ENCODE assay signal across 1 cellular context in genomic region chr1:50978852-50979781, GRCh38.
A peak's percentile ranks its signal among the peaks of the same experiment; 100 is the strongest.
TF ChIP-seq lines count a peak whose summit lies in the region.

No MANE protein-coding gene starts in this region.

TF ChIP-seq in K562, 482 proteins besides CTCF, POLR2A, EP300 and RAD21 (continued from another document and continues in another):
- TF ChIP-seq, protein P1, sequence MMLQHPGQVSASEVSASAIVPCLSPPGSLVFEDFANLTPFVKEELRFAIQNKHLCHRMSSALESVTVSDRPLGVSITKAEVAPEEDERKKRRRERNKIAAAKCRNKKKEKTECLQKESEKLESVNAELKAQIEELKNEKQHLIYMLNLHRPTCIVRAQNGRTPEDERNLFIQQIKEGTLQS (IDR thresholded peaks at IDR 0.05) = peak; percentile 18; the same call in 1 of the 2 replicates
- TF ChIP-seq, protein P1 (CRISPR knock-in tag; conservative IDR thresholded peaks at IDR 0.05) = no peak; the same call in 1 of the 2 replicates
- TF ChIP-seq ELF4 (CRISPR knock-in tag; IDR thresholded peaks at IDR 0.05) = peak; percentile 84
- TF ChIP-seq PCBP1 (IDR thresholded peaks at IDR 0.05; ENCODE audit: low read depth, low read length, poor library complexity, severe bottlenecking) = no peak
- TF ChIP-seq ETS2 (tag; IDR thresholded peaks at IDR 0.05; ENCODE audit: borderline replicate concordance, poor library complexity, severe bottlenecking) = no peak
- no peak for TF ChIP-seq ZNF347 (CRISPR knock-in tag; IDR thresholded peaks at IDR 0.05; ENCODE audit: low read depth)
- no peak for TF ChIP-seq SIRT6 (IDR thresholded peaks at IDR 0.05; ENCODE audit: low read depth, low read length)
- TF ChIP-seq ZBTB40 (IDR thresholded peaks at IDR 0.05) = peak; percentile 44; the same call in 1 of the 2 replicates
- no peak for TF ChIP-seq ZBTB40 (CRISPR knock-in tag; IDR thresholded peaks at IDR 0.05)
- TF ChIP-seq ZFP30 (CRISPR knock-in tag; IDR thresholded peaks at IDR 0.05; ENCODE audit: borderline replicate concordance) = no peak
- TF ChIP-seq ZNF551 (CRISPR knock-in tag; IDR thresholded peaks at IDR 0.05) = no peak
- TF ChIP-seq, protein P2, sequence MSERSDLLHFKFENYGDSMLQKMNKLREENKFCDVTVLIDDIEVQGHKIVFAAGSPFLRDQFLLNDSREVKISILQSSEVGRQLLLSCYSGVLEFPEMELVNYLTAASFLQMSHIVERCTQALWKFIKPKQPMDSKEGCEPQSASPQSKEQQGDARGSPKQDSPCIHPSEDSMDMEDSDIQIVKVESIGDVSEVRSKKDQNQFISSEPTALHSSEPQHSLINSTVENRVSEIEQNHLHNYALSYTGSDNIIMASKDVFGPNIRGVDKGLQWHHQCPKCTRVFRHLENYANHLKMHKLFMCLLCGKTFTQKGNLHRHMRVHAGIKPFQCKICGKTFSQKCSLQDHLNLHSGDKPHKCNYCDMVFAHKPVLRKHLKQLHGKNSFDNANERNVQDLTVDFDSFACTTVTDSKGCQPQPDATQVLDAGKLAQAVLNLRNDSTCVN (CRISPR knock-in tag; IDR thresholded peaks at IDR 0.05) = peak; percentile 62; the same call in 1 of the 2 replicates
- TF ChIP-seq ZNF280A (IDR thresholded peaks at IDR 0.05; ENCODE audit: low read depth, partially characterized antibody) = no peak
- peak; percentile 36; the same call in 1 of the 2 replicates for TF ChIP-seq PML (IDR thresholded peaks at IDR 0.05; ENCODE audit: low read length)
- no peak for TF ChIP-seq NCOA2 (IDR thresholded peaks at IDR 0.05; ENCODE audit: partially characterized antibody in 2 of 2)
- TF ChIP-seq GABPA (tag; conservative IDR thresholded peaks at IDR 0.05; ENCODE audit: low read depth) = peak; percentile 15; the same call in 1 of the 2 replicates
- no peak; the same call in 1 of the 2 replicates for TF ChIP-seq FOSL1 (tag; conservative IDR thresholded peaks at IDR 0.05)
- no peak for TF ChIP-seq ZFPM2 (CRISPR knock-in tag; IDR thresholded peaks at IDR 0.05)
- TF ChIP-seq ZNF766 (CRISPR knock-in tag; conservative IDR thresholded peaks at IDR 0.05) = peak; percentile 31; the same call in 1 of the 2 replicates
- no peak for TF ChIP-seq PTTG1 (tag; IDR thresholded peaks at IDR 0.05; ENCODE audit: low read depth)
- TF ChIP-seq, protein P3, sequence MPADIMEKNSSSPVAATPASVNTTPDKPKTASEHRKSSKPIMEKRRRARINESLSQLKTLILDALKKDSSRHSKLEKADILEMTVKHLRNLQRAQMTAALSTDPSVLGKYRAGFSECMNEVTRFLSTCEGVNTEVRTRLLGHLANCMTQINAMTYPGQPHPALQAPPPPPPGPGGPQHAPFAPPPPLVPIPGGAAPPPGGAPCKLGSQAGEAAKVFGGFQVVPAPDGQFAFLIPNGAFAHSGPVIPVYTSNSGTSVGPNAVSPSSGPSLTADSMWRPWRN (IDR thresholded peaks at IDR 0.05; ENCODE audit: low read depth) = peak; percentile 29; the same call in 1 of the 2 replicates
- TF ChIP-seq, protein P4, sequence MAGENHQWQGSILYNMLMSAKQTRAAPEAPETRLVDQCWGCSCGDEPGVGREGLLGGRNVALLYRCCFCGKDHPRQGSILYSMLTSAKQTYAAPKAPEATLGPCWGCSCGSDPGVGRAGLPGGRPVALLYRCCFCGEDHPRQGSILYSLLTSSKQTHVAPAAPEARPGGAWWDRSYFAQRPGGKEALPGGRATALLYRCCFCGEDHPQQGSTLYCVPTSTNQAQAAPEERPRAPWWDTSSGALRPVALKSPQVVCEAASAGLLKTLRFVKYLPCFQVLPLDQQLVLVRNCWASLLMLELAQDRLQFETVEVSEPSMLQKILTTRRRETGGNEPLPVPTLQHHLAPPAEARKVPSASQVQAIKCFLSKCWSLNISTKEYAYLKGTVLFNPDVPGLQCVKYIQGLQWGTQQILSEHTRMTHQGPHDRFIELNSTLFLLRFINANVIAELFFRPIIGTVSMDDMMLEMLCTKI (IDR thresholded peaks at IDR 0.05; ENCODE audit: partially characterized antibody) = no peak
- TF ChIP-seq ZNF507 (tag; conservative IDR thresholded peaks at IDR 0.05) = no peak
- peak in 1 of 2 experiments; percentile 20; a peak in 1 of 4 replicates for TF ChIP-seq FOXA3 (CRISPR knock-in tag; conservative IDR thresholded peaks at IDR 0.05 in 1 of 2, IDR thresholded peaks at IDR 0.05 in 1 of 2)
- no peak for TF ChIP-seq ZNF449 (CRISPR knock-in tag; IDR thresholded peaks at IDR 0.05)
- peak; percentile 76 for TF ChIP-seq ARID3A (IDR thresholded peaks at IDR 0.05; ENCODE audit: borderline replicate concordance, low read depth, low read length)
- no peak for TF ChIP-seq ZNF263 (CRISPR knock-in tag; IDR thresholded peaks at IDR 0.05; ENCODE audit: borderline replicate concordance)
- TF ChIP-seq FOXP1 (CRISPR knock-in tag; IDR thresholded peaks at IDR 0.05) = no peak
- no peak for TF ChIP-seq ZNF707 (CRISPR knock-in tag; conservative IDR thresholded peaks at IDR 0.05)
- peak; percentile 25; the same call in 1 of the 2 replicates for TF ChIP-seq NCOR1 (IDR thresholded peaks at IDR 0.05)
- peak; percentile 71 for TF ChIP-seq ZNF24 (IDR thresholded peaks at IDR 0.05)
- TF ChIP-seq BCOR (IDR thresholded peaks at IDR 0.05) = 0 out of 2 replicates have a peak, but pooled peaks have one; percentile 16
- no peak for TF ChIP-seq DMBX1 (CRISPR knock-in tag; IDR thresholded peaks at IDR 0.05; ENCODE audit: borderline replicate concordance)
- no peak for TF ChIP-seq HDAC8 (tag; IDR thresholded peaks at IDR 0.05)
- TF ChIP-seq NR4A1 (CRISPR knock-in tag; IDR thresholded peaks at IDR 0.05) = no peak
- TF ChIP-seq NR4A1 (tag; IDR thresholded peaks at IDR 0.05) = peak; percentile 19; the same call in 1 of the 2 replicates
- TF ChIP-seq, protein P5, sequence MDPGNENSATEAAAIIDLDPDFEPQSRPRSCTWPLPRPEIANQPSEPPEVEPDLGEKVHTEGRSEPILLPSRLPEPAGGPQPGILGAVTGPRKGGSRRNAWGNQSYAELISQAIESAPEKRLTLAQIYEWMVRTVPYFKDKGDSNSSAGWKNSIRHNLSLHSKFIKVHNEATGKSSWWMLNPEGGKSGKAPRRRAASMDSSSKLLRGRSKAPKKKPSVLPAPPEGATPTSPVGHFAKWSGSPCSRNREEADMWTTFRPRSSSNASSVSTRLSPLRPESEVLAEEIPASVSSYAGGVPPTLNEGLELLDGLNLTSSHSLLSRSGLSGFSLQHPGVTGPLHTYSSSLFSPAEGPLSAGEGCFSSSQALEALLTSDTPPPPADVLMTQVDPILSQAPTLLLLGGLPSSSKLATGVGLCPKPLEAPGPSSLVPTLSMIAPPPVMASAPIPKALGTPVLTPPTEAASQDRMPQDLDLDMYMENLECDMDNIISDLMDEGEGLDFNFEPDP (CRISPR knock-in tag; IDR thresholded peaks at IDR 0.05) = no peak
- TF ChIP-seq CXXC5 (CRISPR knock-in tag; IDR thresholded peaks at IDR 0.05) = 0 out of 2 replicates have a peak, but pooled peaks have one; percentile 25
- TF ChIP-seq, protein P6, sequence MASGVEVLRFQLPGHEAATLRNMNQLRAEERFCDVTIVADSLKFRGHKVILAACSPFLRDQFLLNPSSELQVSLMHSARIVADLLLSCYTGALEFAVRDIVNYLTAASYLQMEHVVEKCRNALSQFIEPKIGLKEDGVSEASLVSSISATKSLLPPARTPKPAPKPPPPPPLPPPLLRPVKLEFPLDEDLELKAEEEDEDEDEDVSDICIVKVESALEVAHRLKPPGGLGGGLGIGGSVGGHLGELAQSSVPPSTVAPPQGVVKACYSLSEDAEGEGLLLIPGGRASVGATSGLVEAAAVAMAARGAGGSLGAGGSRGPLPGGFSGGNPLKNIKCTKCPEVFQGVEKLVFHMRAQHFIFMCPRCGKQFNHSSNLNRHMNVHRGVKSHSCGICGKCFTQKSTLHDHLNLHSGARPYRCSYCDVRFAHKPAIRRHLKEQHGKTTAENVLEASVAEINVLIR (CRISPR knock-in tag; IDR thresholded peaks at IDR 0.05) = no peak
